Comparison of ENCODE assay signal across 12 cellular contexts in the genomic region with DNA sequence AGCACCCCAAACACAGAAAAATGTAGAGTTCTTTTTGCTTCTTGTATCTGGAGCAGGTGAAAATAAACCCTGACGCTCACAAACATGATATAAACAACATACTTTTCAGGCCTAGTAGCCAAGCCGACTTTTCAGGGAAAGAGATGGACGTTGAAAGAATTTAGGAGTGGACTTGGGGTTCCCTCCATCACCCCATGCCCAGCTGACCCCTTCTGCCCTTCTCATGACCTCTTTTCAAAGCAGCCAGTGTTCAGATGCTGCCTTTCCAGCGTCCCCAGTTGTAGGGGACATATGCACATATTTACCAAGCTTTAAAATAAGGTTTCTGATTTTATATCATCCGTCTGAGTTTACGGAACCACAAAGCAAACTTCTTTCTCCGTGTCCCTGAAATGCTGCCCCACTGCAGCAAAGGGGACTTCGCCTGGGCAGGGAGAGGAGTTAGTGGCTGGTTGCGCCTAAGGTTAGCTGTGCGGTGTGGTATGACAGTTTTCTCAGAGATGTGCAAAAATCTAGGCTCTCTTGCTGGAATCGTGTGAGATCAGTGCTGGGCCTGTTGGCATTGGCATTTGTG.
DNase-seq lines count a peak whose midpoint lies in the region; ATAC-seq and TF ChIP-seq lines count a peak whose summit lies in the region.
"Had no signal": no experiment of that assay in that cellular context is flagged by ENCODE, and none has a peak within 500 bp of the region (broad histone marks: within the 10 kb centered on the region; RNA-seq: fewer than 3 reads in every experiment).

No MANE protein-coding gene starts in this region.

- H3K4me3 ChIP-seq in HUES6 (ENCODE audit: low read depth, low read length): no peak overlapping the region
- peak overlapping the region in 1 of 2 donors; percentile 48 for H3K4me3 ChIP-seq in ascending aorta
- no peak overlapping the region for H3K4me3 ChIP-seq in mesodermal cell (ENCODE audit: extremely low read depth, insufficient read depth, low read length, poor library complexity, severe bottlenecking)
- H3K4me3 ChIP-seq in thoracic aorta: peak overlapping the region; percentile 41

- H3K27me3 ChIP-seq in HUES6 (ENCODE audit: control insufficient read depth, insufficient read depth, low read length) (peaks cover 8% of the 10 kb centered on the region), ascending aorta (no peaks in the 10 kb centered on the region), thoracic aorta (replicated peaks; ENCODE audit: insufficient read depth) (no peaks in the 10 kb centered on the region)

- H3K36me3 ChIP-seq in HUES6 (ENCODE audit: control insufficient read depth, insufficient read depth, low read length) (no peaks in the 10 kb centered on the region), ascending aorta (no peaks in the 10 kb centered on the region), mesodermal cell (ENCODE audit: control insufficient read depth, insufficient read depth, low read length) (no peaks in the 10 kb centered on the region), thoracic aorta (no peaks in the 10 kb centered on the region)

- 82 to 87% methylated on average over 6 to 8 of the region's 11 CpGs for WGBS in mesodermal cell (ENCODE audit: insufficient coverage in 2 of 2), 2 experiments

- peak overlapping the region; percentile 15 for H3K9ac ChIP-seq in HUES6 (ENCODE audit: low read length)

- TF ChIP-seq CTCF in ascending aorta (IDR thresholded peaks at IDR 0.05) (no peak), thoracic aorta (IDR thresholded peaks at IDR 0.05) (no peak), GM20000 (IDR thresholded peaks at IDR 0.05; ENCODE audit: extremely low read depth, missing control alignments) (no peak)

- ATAC-seq in thoracic aorta (ENCODE audit: insufficient number of reproducible peaks, low FRiP score, low read depth) (no peak), GM21381 (IDR thresholded peaks at IDR 0.05; ENCODE audit: unreplicated experiment) (no peak)
- ATAC-seq: activated CD4-positive, CD25-positive, alpha-beta regulatory T cell treated with anti-CD3 and anti-CD28 coated beads, Interleukin-2, amount 50 U/mL, for 24 hours; stimulated activated naive CD8-positive, alpha-beta T cell treated with anti-CD3 and anti-CD28 coated beads, Interleukin-15, amount 100 ng/mL, for 72 hours had no signal

- intact Hi-C loops in ascending aorta (cut with DNase I): loop anchor here (2.0 to 5.0 kb wide), 2 partner anchors 18 to 181 kb away; no protein-coding TSS in a partner anchor

- DNase-seq in ascending aorta (ENCODE audit: low spot score in 2 of 2) (no peak), thoracic aorta (ENCODE audit: low spot score) (no peak), GM20000 (ENCODE audit: low spot score) (no peak), NCI-H146 treated with DMSO at 0.1 percent for 48 hours (lab: John Stamatoyannopoulos, UW; ENCODE audit: unreplicated experiment) (no peak)
- DNase-seq: NCI-H1694; NCI-H82; stimulated activated CD4-positive, alpha-beta T cell treated with anti-CD3 and anti-CD28 coated beads, Interleukin-2, amount 100 ng/mL, for 48 hours; stimulated activated naive CD8-positive, alpha-beta T cell treated with anti-CD3 and anti-CD28 coated beads, Interleukin-15, amount 100 ng/mL, for 72 hours had no signal

- H3K4me1 ChIP-seq in HUES6 (ENCODE audit: control insufficient read depth, insufficient read depth, low read length): peaks cover 64% of the 10 kb centered on the region
- H3K4me1 ChIP-seq in ascending aorta: peaks cover 10 to 44% of the 10 kb centered on the region in 2 donors
- peaks cover 57% of the 10 kb centered on the region for H3K4me1 ChIP-seq in mesodermal cell (ENCODE audit: control insufficient read depth, insufficient read depth, low read length, poor library complexity, severe bottlenecking)
- peaks cover 16 to 67% of the 10 kb centered on the region in 2 donors for H3K4me1 ChIP-seq in thoracic aorta (ENCODE audit: control insufficient read depth in 1 of 2, low read depth in 2 of 2)

- 0 out of 2 replicates have a peak overlapping the region, but pooled peaks have one; percentile 27 for H3K27ac ChIP-seq in HUES6 (ENCODE audit: low read depth, low read length)
- H3K27ac ChIP-seq in ascending aorta: peak overlapping the region; percentile 71 to 81
- peak overlapping the region; percentile 5 for H3K27ac ChIP-seq in mesodermal cell (ENCODE audit: low read depth, low read length, severe bottlenecking)
- H3K27ac ChIP-seq in thoracic aorta: peak overlapping the region; percentile 36 to 57

- H3K9me3 ChIP-seq in HUES6 (ENCODE audit: control insufficient read depth, insufficient read depth, low read depth, low read length): no peaks in the 10 kb centered on the region
- no peaks in the 10 kb centered on the region for H3K9me3 ChIP-seq in ascending aorta
- no peaks in the 10 kb centered on the region for H3K9me3 ChIP-seq in mesodermal cell (ENCODE audit: control insufficient read depth, low read length)
- no peaks in the 10 kb centered on the region for H3K9me3 ChIP-seq in thoracic aorta

Comparison
In these comparisons a context has a peak if more than half of its experiments do, and no peak if none do; other contexts are left out.
1. H3K27ac ChIP-seq: peak in every context shown above with its lines; median percentile 76 in ascending aorta; 46 in thoracic aorta; 27 in HUES6; 5 in mesodermal cell.